In the genomic region with DNA sequence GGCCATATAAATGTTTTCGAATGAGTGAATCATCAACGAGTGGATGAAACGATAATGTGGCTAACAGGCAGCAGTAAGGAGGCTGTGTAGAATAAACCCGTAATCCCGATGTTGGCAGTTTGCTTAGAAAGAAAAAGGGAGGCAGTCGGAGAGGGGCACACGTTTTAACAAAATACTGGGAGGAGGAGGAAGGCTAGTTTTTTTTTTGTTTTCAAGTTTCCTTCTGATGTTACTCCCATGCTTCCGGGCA, we compare ENCODE assay signal across 1 cellular context.
TF ChIP-seq lines count a peak whose summit lies in the region.

No MANE protein-coding gene starts in this region.

TF ChIP-seq in HCT116, 20 proteins besides CTCF, POLR2A, EP300 and RAD21 (continued from another document):
- no peak for TF ChIP-seq CBX3 (IDR thresholded peaks at IDR 0.05; ENCODE audit: low read depth)
- TF ChIP-seq SIN3A (IDR thresholded peaks at IDR 0.05; ENCODE audit: low read depth): no peak
- no peak for TF ChIP-seq YY1 (IDR thresholded peaks at IDR 0.05; ENCODE audit: extremely low read depth, insufficient replicate concordance, low read depth, low read length)
- TF ChIP-seq, protein P1, sequence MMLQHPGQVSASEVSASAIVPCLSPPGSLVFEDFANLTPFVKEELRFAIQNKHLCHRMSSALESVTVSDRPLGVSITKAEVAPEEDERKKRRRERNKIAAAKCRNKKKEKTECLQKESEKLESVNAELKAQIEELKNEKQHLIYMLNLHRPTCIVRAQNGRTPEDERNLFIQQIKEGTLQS (IDR thresholded peaks at IDR 0.05): no peak
- no peak for TF ChIP-seq FOSL1 (IDR thresholded peaks at IDR 0.05; ENCODE audit: low read depth)
- TF ChIP-seq EGR1 (IDR thresholded peaks at IDR 0.05; ENCODE audit: low read depth): no peak
- no peak for TF ChIP-seq TCF7L2 (IDR thresholded peaks at IDR 0.05; ENCODE audit: borderline replicate concordance, extremely low read depth, insufficient read depth, insufficient read length)
- TF ChIP-seq EZH2 (IDR thresholded peaks at IDR 0.05): no peak
- no peak for TF ChIP-seq CEBPB (IDR thresholded peaks at IDR 0.05; ENCODE audit: low read depth)
- TF ChIP-seq SRF (IDR thresholded peaks at IDR 0.05; ENCODE audit: low read depth): no peak
TF ChIP-seq in HCT116: peak in this region for 0.
